In genomic region chr11:95024958-95025357, GRCh38 we compare ENCODE assay signal across 10 cellular contexts. TPM values are rescaled to one million over a fixed set of nuclear protein-coding genes. Genes with fewer than 3 reads are reported as not detected.
"Had no signal": no experiment of that assay in that cellular context is flagged by ENCODE, and none has a peak within 500 bp of the region (broad histone marks: within the 10 kb centered on the region; RNA-seq: fewer than 3 reads in every experiment).

TSS of gene KDM4E (plus strand) at chr11:95025258. CDS start at chr11:95025558, 300 bp downstream.

- ATAC-seq: HepG2 had no signal

- H3K27ac ChIP-seq: HL-60, KMS-11 had no signal

- H3K9ac ChIP-seq: KMS-11 had no signal

- H3K4me2 ChIP-seq: KMS-11 had no signal

- FAIRE-seq: HepG2, HTR-8/SVneo had no signal

- DNase-seq: IMR-90, KBM-7, KG1 had no signal

RNA-seq across cellular contexts. Expression of gene KDM4E, which starts in this region (rescaled TPM):
- total RNA-seq: HepG2, HT-29, HT1080, IMR-90 had no signal
- polyA plus RNA-seq: HepG2, IgD-negative memory B cell, IMR-90 had no signal
